Comparison of ENCODE assay signal across 14 cellular contexts in the genomic region with DNA sequence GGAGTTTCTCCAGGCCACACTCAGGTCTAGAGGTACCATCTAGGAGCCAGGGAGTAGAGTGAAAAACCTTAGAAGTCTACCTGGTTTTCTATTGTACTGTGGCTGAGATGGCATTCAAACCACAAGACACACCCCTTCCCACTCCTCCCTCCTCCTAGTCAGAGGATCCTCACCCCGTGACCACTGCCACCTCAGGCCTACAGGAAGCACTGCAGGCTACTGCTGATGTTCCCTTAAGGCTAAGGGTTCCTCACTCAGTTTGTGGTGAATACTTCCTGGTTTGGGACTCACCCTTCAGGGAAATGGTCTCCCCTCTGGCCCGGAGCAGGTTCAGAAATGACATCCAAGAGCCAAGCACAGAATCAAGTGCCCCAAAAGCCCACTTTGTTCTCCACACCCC.
DNase-seq lines count a peak whose midpoint lies in the region; ATAC-seq and TF ChIP-seq lines count a peak whose summit lies in the region.
"Had no signal": no experiment of that assay in that cellular context is flagged by ENCODE, and none has a peak within 500 bp of the region (broad histone marks: within the 10 kb centered on the region; RNA-seq: fewer than 3 reads in every experiment).

No MANE protein-coding gene starts in this region.

- no peaks in the 10 kb centered on the region for H3K27me3 ChIP-seq in SK-N-SH (ENCODE audit: insufficient read depth)
- no peaks in the 10 kb centered on the region for H3K27me3 ChIP-seq in MG63
- H3K27me3 ChIP-seq in brain microvascular endothelial cell (replicated peaks): no peaks in the 10 kb centered on the region
- H3K27me3 ChIP-seq: spleen had no signal

- H3K27ac ChIP-seq in SK-N-SH (ENCODE audit: low read depth in 2 of 2, low read length in 1 of 2) (no peak overlapping the region), brain microvascular endothelial cell (no peak overlapping the region)
- H3K27ac ChIP-seq: spleen had no signal

- no peak for TF ChIP-seq EP300 in SK-N-SH (IDR thresholded peaks at IDR 0.05; ENCODE audit: borderline replicate concordance in 1 of 2, low read depth in 1 of 2, low read length in 1 of 2)

- H3K4me1 ChIP-seq in SK-N-SH (ENCODE audit: control insufficient read depth in 1 of 2, insufficient read depth in 2 of 2, low read depth in 1 of 2, low read length in 1 of 2): no peaks in the 10 kb centered on the region
- H3K4me1 ChIP-seq: spleen had no signal

- no peaks in the 10 kb centered on the region for H3K4me1 Mint-ChIP-seq in stimulated activated effector memory CD8-positive, alpha-beta T cell treated with anti-CD3 and anti-CD28 coated beads, Interleukin-12 subunit alpha, Interleukin-12 subunit beta, amount 100 ng/mL, for 72 hours
- no peaks in the 10 kb centered on the region for H3K4me1 Mint-ChIP-seq in activated CD8-positive, alpha-beta T cell treated with anti-CD3 and anti-CD28 coated beads, Interleukin-2, amount 10 ng/mL, durations not matched to agents 7 days and 5 days (ENCODE audit: low read depth)
- H3K4me1 Mint-ChIP-seq: activated CD8-positive, alpha-beta memory T cell treated with anti-CD3 and anti-CD28 coated beads, Interleukin-2, amount 10 ng/mL, durations not matched to agents 7 days and 5 days; naive B cell had no signal

- no peak overlapping the region for H3K27ac Mint-ChIP-seq in stimulated activated effector memory CD8-positive, alpha-beta T cell treated with anti-CD3 and anti-CD28 coated beads, Interleukin-12 subunit alpha, Interleukin-12 subunit beta, amount 100 ng/mL, for 72 hours
- no peak overlapping the region for H3K27ac Mint-ChIP-seq in activated CD8-positive, alpha-beta T cell treated with anti-CD3 and anti-CD28 coated beads, Interleukin-2, amount 10 ng/mL, durations not matched to agents 7 days and 5 days
- H3K27ac Mint-ChIP-seq: activated CD8-positive, alpha-beta memory T cell treated with anti-CD3 and anti-CD28 coated beads, Interleukin-2, amount 10 ng/mL, durations not matched to agents 7 days and 5 days had no signal

- no peaks in the 10 kb centered on the region for H3K36me3 Mint-ChIP-seq in stimulated activated effector memory CD8-positive, alpha-beta T cell treated with anti-CD3 and anti-CD28 coated beads, Interleukin-12 subunit alpha, Interleukin-12 subunit beta, amount 100 ng/mL, for 72 hours
- H3K36me3 Mint-ChIP-seq in activated CD8-positive, alpha-beta T cell treated with anti-CD3 and anti-CD28 coated beads, Interleukin-2, amount 10 ng/mL, durations not matched to agents 7 days and 5 days (ENCODE audit: low read depth): no peaks in the 10 kb centered on the region
- H3K36me3 Mint-ChIP-seq: activated CD8-positive, alpha-beta memory T cell treated with anti-CD3 and anti-CD28 coated beads, Interleukin-2, amount 10 ng/mL, durations not matched to agents 7 days and 5 days; naive B cell had no signal

- no peak for DNase-seq in SK-N-SH
- DNase-seq in MG63: peak; percentile 4
- DNase-seq in brain microvascular endothelial cell: no peak
- no peak for DNase-seq in stimulated activated effector memory CD8-positive, alpha-beta T cell treated with anti-CD3 and anti-CD28 coated beads, Interleukin-12 subunit alpha, Interleukin-12 subunit beta, amount 100 ng/mL, for 72 hours (ENCODE audit: low spot score in 2 of 2)
- no peak for DNase-seq in activated CD8-positive, alpha-beta T cell treated with anti-CD3 and anti-CD28 coated beads, Interleukin-2, amount 10 ng/mL, durations not matched to agents 7 days and 5 days
- no peak for DNase-seq in Right ventricle myocardium superior
- DNase-seq: activated CD8-positive, alpha-beta memory T cell treated with anti-CD3 and anti-CD28 coated beads, Interleukin-2, amount 10 ng/mL, durations not matched to agents 7 days and 5 days; anterior cingulate cortex; IMR-90; naive B cell; spleen; T-helper 1 cell had no signal

- no peaks in the 10 kb centered on the region for H3K27me3 Mint-ChIP-seq in activated CD8-positive, alpha-beta T cell treated with anti-CD3 and anti-CD28 coated beads, Interleukin-2, amount 10 ng/mL, durations not matched to agents 7 days and 5 days (ENCODE audit: low read depth)
- H3K27me3 Mint-ChIP-seq: activated CD8-positive, alpha-beta memory T cell treated with anti-CD3 and anti-CD28 coated beads, Interleukin-2, amount 10 ng/mL, durations not matched to agents 7 days and 5 days; naive B cell had no signal

- peaks cover 2% of the 10 kb centered on the region; the same call in 1 of the 2 replicates for H3K9me3 ChIP-seq in SK-N-SH
- H3K9me3 ChIP-seq in MG63: no peaks in the 10 kb centered on the region

- TF ChIP-seq CTCF in SK-N-SH (IDR thresholded peaks at IDR 0.05) (no peak; the same call in 1 of the 2 replicates), brain microvascular endothelial cell (IDR thresholded peaks at IDR 0.05; ENCODE audit: low read depth, low read length, missing control alignments) (peak; percentile 28)

- intact Hi-C loops in Right ventricle myocardium superior (cut with DNase I): no loop called here

- in situ Hi-C loops in brain microvascular endothelial cell (cut with HindIII; ENCODE audit: low pct_ligation_motif_present, low sequenced_read_pairs): no loop called here

- no peaks in the 10 kb centered on the region for H3K79me2 ChIP-seq in SK-N-SH (ENCODE audit: insufficient read depth)

- peak; percentile 57; the same call in 1 of the 3 replicates for ATAC-seq in SK-N-SH treated with all-trans-retinoic acid at 6 μM for 48 hours
- peak; percentile 11 for ATAC-seq in stimulated activated effector memory CD8-positive, alpha-beta T cell treated with anti-CD3 and anti-CD28 coated beads, Interleukin-12 subunit alpha, Interleukin-12 subunit beta, amount 100 ng/mL, for 72 hours
- no peak for ATAC-seq in activated CD8-positive, alpha-beta T cell treated with anti-CD3 and anti-CD28 coated beads, Interleukin-2, amount 10 ng/mL, durations not matched to agents 7 days and 5 days
- no peak for ATAC-seq in Right ventricle myocardium superior (ENCODE audit: poor library complexity)
- no peak for ATAC-seq in HG02885 (IDR thresholded peaks at IDR 0.05; ENCODE audit: poor library complexity, unreplicated experiment)
- ATAC-seq: activated CD8-positive, alpha-beta memory T cell treated with anti-CD3 and anti-CD28 coated beads, Interleukin-2, amount 10 ng/mL, durations not matched to agents 7 days and 5 days had no signal

- no peaks in the 10 kb centered on the region for H4K20me1 ChIP-seq in SK-N-SH (ENCODE audit: insufficient read depth)

- H3K9ac ChIP-seq in SK-N-SH: no peak overlapping the region

- H3K4me2 ChIP-seq in SK-N-SH: no peak overlapping the region

- CTCF ChIA-PET in SK-N-SH (lab: Yijun Ruan, JAX): no interaction called here
- CTCF ChIA-PET in activated CD8-positive, alpha-beta T cell treated with anti-CD3 and anti-CD28 coated beads, Interleukin-2, amount 10 ng/mL, durations not matched to agents 7 days and 5 days (lab: Charles Lee): no interaction called here

- POLR2A ChIA-PET in SK-N-SH (lab: Yijun Ruan, JAX): no interaction called here
- POLR2A ChIA-PET in activated CD8-positive, alpha-beta T cell treated with anti-CD3 and anti-CD28 coated beads, Interleukin-2, amount 10 ng/mL, durations not matched to agents 7 days and 5 days (lab: Charles Lee): no interaction called here

- H3K4me3 Mint-ChIP-seq in stimulated activated effector memory CD8-positive, alpha-beta T cell treated with anti-CD3 and anti-CD28 coated beads, Interleukin-12 subunit alpha, Interleukin-12 subunit beta, amount 100 ng/mL, for 72 hours: no peak overlapping the region
- H3K4me3 Mint-ChIP-seq in activated CD8-positive, alpha-beta T cell treated with anti-CD3 and anti-CD28 coated beads, Interleukin-2, amount 10 ng/mL, durations not matched to agents 7 days and 5 days: no peak overlapping the region
- H3K4me3 Mint-ChIP-seq: activated CD8-positive, alpha-beta memory T cell treated with anti-CD3 and anti-CD28 coated beads, Interleukin-2, amount 10 ng/mL, durations not matched to agents 7 days and 5 days; naive B cell had no signal

- 45% methylated on average over 2 of the region's 2 CpGs for WGBS in SK-N-SH (ENCODE audit: low lambda C conversion rate)

- H3K9me3 Mint-ChIP-seq in stimulated activated effector memory CD8-positive, alpha-beta T cell treated with anti-CD3 and anti-CD28 coated beads, Interleukin-12 subunit alpha, Interleukin-12 subunit beta, amount 100 ng/mL, for 72 hours: peaks cover 20% of the 10 kb centered on the region
- peaks cover 9% of the 10 kb centered on the region for H3K9me3 Mint-ChIP-seq in activated CD8-positive, alpha-beta T cell treated with anti-CD3 and anti-CD28 coated beads, Interleukin-2, amount 10 ng/mL, durations not matched to agents 7 days and 5 days (ENCODE audit: insufficient read depth)

- no peaks in the 10 kb centered on the region for H3K36me3 ChIP-seq in SK-N-SH (replicated peaks in 1 of 2; ENCODE audit: control insufficient read depth in 1 of 2, insufficient read depth in 2 of 2, low read length in 1 of 2)
- no peaks in the 10 kb centered on the region for H3K36me3 ChIP-seq in MG63
- H3K36me3 ChIP-seq in brain microvascular endothelial cell (replicated peaks): no peaks in the 10 kb centered on the region
- H3K36me3 ChIP-seq: spleen had no signal

- H3F3A ChIP-seq in SK-N-SH (replicated peaks; ENCODE audit: insufficient read depth): no peaks in the 10 kb centered on the region

- no peaks in the 10 kb centered on the region for H3K9me2 ChIP-seq in SK-N-SH

- no peak for TF ChIP-seq RAD21 in SK-N-SH (IDR thresholded peaks at IDR 0.05; ENCODE audit: low read length)

- H2AFZ ChIP-seq in SK-N-SH (ENCODE audit: low read depth): no peak overlapping the region

- H3K4me3 ChIP-seq in SK-N-SH (ENCODE audit: low read depth in 2 of 2, low read length in 1 of 2): no peak overlapping the region
- H3K4me3 ChIP-seq in MG63: no peak overlapping the region
- no peak overlapping the region for H3K4me3 ChIP-seq in brain microvascular endothelial cell (ENCODE audit: low read depth, low read length)
- H3K4me3 ChIP-seq: spleen had no signal

TF ChIP-seq in SK-N-SH treated with all-trans-retinoic acid at 6 μM for 48 hours, 23 proteins besides CTCF, POLR2A, EP300 and RAD21:
- TF ChIP-seq ZNF8 (CRISPR knock-in tag; IDR thresholded peaks at IDR 0.05): no peak
- no peak for TF ChIP-seq ZFP30 (CRISPR knock-in tag; IDR thresholded peaks at IDR 0.05)

TF ChIP-seq in SK-N-SH, 30 proteins besides CTCF, POLR2A, EP300 and RAD21 (continues in another document):
- TF ChIP-seq MAX (IDR thresholded peaks at IDR 0.05; ENCODE audit: low read depth): no peak
- no peak for TF ChIP-seq CHD2 (IDR thresholded peaks at IDR 0.05; ENCODE audit: low read length, partially characterized antibody)
- no peak for TF ChIP-seq JUND (IDR thresholded peaks at IDR 0.05)
- TF ChIP-seq MEF2A (IDR thresholded peaks at IDR 0.05; ENCODE audit: borderline replicate concordance, low read depth): no peak
- TF ChIP-seq FOSL2 (IDR thresholded peaks at IDR 0.05; ENCODE audit: borderline replicate concordance, low read depth): no peak
- no peak for TF ChIP-seq FOXM1 (IDR thresholded peaks at IDR 0.05; ENCODE audit: low read depth)

Comparison
In these comparisons a context has a peak if more than half of its experiments do, and no peak if none do; other contexts are left out.
1. ATAC-seq: peak in SK-N-SH treated with all-trans-retinoic acid at 6 μM for 48 hours (single experiment) and stimulated activated effector memory CD8-positive, alpha-beta T cell treated with anti-CD3 and anti-CD28 coated beads, Interleukin-12 subunit alpha, Interleukin-12 subunit beta, amount 100 ng/mL, for 72 hours (single experiment); none in activated CD8-positive, alpha-beta T cell treated with anti-CD3 and anti-CD28 coated beads, Interleukin-2, amount 10 ng/mL, durations not matched to agents 7 days and 5 days (single experiment), Right ventricle myocardium superior (single experiment) and HG02885 (single experiment).